Comparison of ENCODE assay signal across 19 cellular contexts in the genomic region with DNA sequence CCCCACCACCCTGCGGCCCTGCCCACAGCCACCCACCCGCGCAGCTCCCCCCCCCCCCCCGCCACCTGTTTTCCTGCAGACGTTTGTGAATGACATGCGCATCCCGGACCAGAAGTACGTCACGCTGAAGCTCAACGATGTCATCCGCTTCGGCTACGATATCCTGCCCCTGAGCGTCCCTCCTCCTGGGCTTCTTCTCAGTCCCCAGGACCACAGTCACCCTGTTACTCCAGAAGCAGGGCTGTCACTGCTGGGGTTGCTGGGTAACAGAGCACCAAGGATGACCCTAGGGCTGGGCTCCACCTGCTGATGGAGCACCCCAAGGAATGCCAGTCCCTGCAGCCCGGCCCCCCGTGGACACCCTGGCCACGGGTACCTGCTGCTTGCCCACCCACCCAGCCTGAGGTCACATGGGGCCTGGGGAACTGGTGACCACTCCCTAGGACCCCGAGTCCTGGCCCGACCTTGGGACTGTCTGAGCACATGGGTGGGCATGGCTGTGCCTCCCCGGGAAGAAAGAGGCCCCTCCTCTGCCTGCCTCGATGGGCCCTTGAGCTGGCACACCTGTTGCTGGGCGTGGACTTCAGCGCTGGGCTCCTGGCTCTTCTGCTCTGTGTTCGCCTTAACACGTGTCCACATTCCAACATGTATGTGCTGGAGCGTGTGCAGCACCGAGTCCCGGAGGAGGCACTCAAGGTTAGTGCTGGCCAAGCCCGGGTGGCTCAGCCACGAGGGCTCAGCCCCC. TPM values are rescaled to one million over a fixed set of nuclear protein-coding genes. Genes with fewer than 3 reads are reported as not detected.
DNase-seq lines count a peak whose midpoint lies in the region; ATAC-seq and TF ChIP-seq lines count a peak whose summit lies in the region.
"Had no signal": no experiment of that assay in that cellular context is flagged by ENCODE, and none has a peak within 500 bp of the region (broad histone marks: within the 10 kb centered on the region; RNA-seq: fewer than 3 reads in every experiment).

No MANE protein-coding gene starts in this region.

- H3K36me3 ChIP-seq in BE2C: no peaks in the 10 kb centered on the region
- no peaks in the 10 kb centered on the region for H3K36me3 ChIP-seq in GM23248 (ENCODE audit: low read depth)
- H3K36me3 ChIP-seq in left ventricle myocardium inferior: peaks cover 20% of the 10 kb centered on the region
- H3K36me3 ChIP-seq in neuronal stem cell (replicated peaks in 1 of 2; ENCODE audit: control insufficient read depth in 2 of 2, insufficient read depth in 2 of 2, low read length in 2 of 2): peaks cover 0 to 7% of the 10 kb centered on the region in 2 donors
- H3K36me3 ChIP-seq: BLaER1 had no signal

- H3K27me3 ChIP-seq in BE2C: no peaks in the 10 kb centered on the region
- no peaks in the 10 kb centered on the region for H3K27me3 ChIP-seq in GM23248 (replicated peaks; ENCODE audit: insufficient read depth)
- no peaks in the 10 kb centered on the region for H3K27me3 ChIP-seq in left ventricle myocardium inferior (ENCODE audit: low read depth)
- no peaks in the 10 kb centered on the region for H3K27me3 ChIP-seq in neuronal stem cell (ENCODE audit: control insufficient read depth in 3 of 3, insufficient read depth in 3 of 3, low read depth in 1 of 3, low read length in 3 of 3)
- H3K27me3 ChIP-seq: BLaER1 had no signal

- H3K27me3 Mint-ChIP-seq in CD14-positive monocyte (ENCODE audit: low read depth in 3 of 3): peaks cover 6 to 10% (median 7%) of the 10 kb centered on the region in 3 donors
- H3K27me3 Mint-ChIP-seq: CD4-positive, alpha-beta memory T cell had no signal

- in situ Hi-C loops in GM23248 (cut with MboI): no loop called here

- H3K27ac ChIP-seq in GM23248: no peak overlapping the region
- H3K27ac ChIP-seq in left ventricle myocardium inferior (replicated peaks): no peak overlapping the region
- H3K27ac ChIP-seq in neuronal stem cell (replicated peaks; ENCODE audit: low read length): no peak overlapping the region
- H3K27ac ChIP-seq: BLaER1, KMS-11 had no signal

- peaks cover 33% of the 10 kb centered on the region for H3K4me1 ChIP-seq in BE2C
- peaks cover under 1% of the 10 kb centered on the region for H3K4me1 ChIP-seq in GM23248 (ENCODE audit: insufficient read depth)
- peaks cover 16% of the 10 kb centered on the region for H3K4me1 ChIP-seq in left ventricle myocardium inferior
- H3K4me1 ChIP-seq in neuronal stem cell (ENCODE audit: control insufficient read depth in 2 of 2, insufficient read depth in 1 of 2, low read depth in 1 of 2, low read length in 2 of 2): peaks cover 0 to 8% of the 10 kb centered on the region in 2 donors

- no peak overlapping the region for H2BK15ac ChIP-seq in neuronal stem cell (ENCODE audit: low read length)

- H3K9me3 Mint-ChIP-seq in CD14-positive monocyte: peaks cover 0 to 5% (median 0%) of the 10 kb centered on the region in 7 donors
- H3K9me3 Mint-ChIP-seq: GM23338 had no signal

- peak; percentile 7 for DNase-seq in BE2C
- peak; percentile 0 for DNase-seq in GM23248
- DNase-seq in left ventricle myocardium inferior: peak; percentile 3
- no peak for DNase-seq in neuronal stem cell (ENCODE audit: low spot score)
- no peak for DNase-seq in effector CD4-positive, alpha-beta T cell
- no peak for DNase-seq in CD14-positive monocyte (ENCODE audit: low spot score)
- DNase-seq: Caco-2, DND-41, HCEC 1CT, NCI-H1105, NCI-H2029, NCI-H345, SHP77 treated with DMSO at 0.1 percent for 48 hours, SK-N-SH had no signal

- no peak overlapping the region for H3K27ac Mint-ChIP-seq in CD14-positive monocyte
- H3K27ac Mint-ChIP-seq: CD4-positive, alpha-beta memory T cell; GM23338 had no signal

- H3K4me3 ChIP-seq in BE2C (ENCODE audit: low read depth, low read length) (no peak overlapping the region), GM23248 (no peak overlapping the region), left ventricle myocardium inferior (no peak overlapping the region), neuronal stem cell (ENCODE audit: low read length in 2 of 2) (peak overlapping the region in 1 of 2 donors; percentile 9)
- H3K4me3 ChIP-seq: BLaER1, GM23338 had no signal

- peak overlapping the region; percentile 80 for H3K23ac ChIP-seq in neuronal stem cell (ENCODE audit: low read depth, low read length, poor library complexity)

- no peak overlapping the region for H3K4ac ChIP-seq in neuronal stem cell (ENCODE audit: low read length)

- H3K79me2 ChIP-seq in GM23248 (ENCODE audit: insufficient read depth): peaks cover 28% of the 10 kb centered on the region

- H3K79me1 ChIP-seq in neuronal stem cell (ENCODE audit: low read depth, low read length): peaks cover 13% of the 10 kb centered on the region

- H2AFZ ChIP-seq in GM23248 (no peak overlapping the region), neuronal stem cell (ENCODE audit: low read length) (no peak overlapping the region)
- H2AFZ ChIP-seq: GM23338 had no signal

- H4K20me1 ChIP-seq in GM23248 (ENCODE audit: insufficient read depth): no peaks in the 10 kb centered on the region

- H3K9ac ChIP-seq in GM23248: no peak overlapping the region
- H3K9ac ChIP-seq in neuronal stem cell (ENCODE audit: low read depth, low read length, poor library complexity): no peak overlapping the region
- H3K9ac ChIP-seq: BLaER1, KMS-11, SK-N-SH had no signal

- 79% methylated on average over 24 to 30 of the region's 30 CpGs for WGBS in GM23248 (ENCODE audit: low coverage in 1 of 2, low lambda C conversion rate in 2 of 2, missing lambda C conversion rate in 2 of 2), 2 experiments
- whole genome bisulfite sequencing in neuronal stem cell (ENCODE audit: extremely low coverage in 2 of 2, insufficient read length in 2 of 2, insufficient replicate concordance in 1 of 2), 2 donors: no CpG with 5 or more reads among the region's 30 CpGs

- ATAC-seq in GM21447 (IDR thresholded peaks at IDR 0.05; ENCODE audit: unreplicated experiment): no peak
- ATAC-seq: GM23338 had no signal

- no peak overlapping the region for H2BK5ac ChIP-seq in neuronal stem cell (ENCODE audit: low read length)

- no peak overlapping the region for H3K4me3 Mint-ChIP-seq in CD14-positive monocyte
- H3K4me3 Mint-ChIP-seq: CD4-positive, alpha-beta memory T cell; GM23338 had no signal

- no peak overlapping the region for H3K14ac ChIP-seq in neuronal stem cell (ENCODE audit: low read length)

- H3K18ac ChIP-seq in neuronal stem cell (ENCODE audit: low read length): peak overlapping the region; percentile 38

- H2AK5ac ChIP-seq in neuronal stem cell (ENCODE audit: low read depth, low read length): no peak overlapping the region

- no peaks in the 10 kb centered on the region for H3K9me2 ChIP-seq in GM23248 (ENCODE audit: insufficient read depth)
- H3K9me2 ChIP-seq: SK-N-SH had no signal

- no peak overlapping the region for H2BK120ac ChIP-seq in neuronal stem cell (ENCODE audit: low read depth, low read length)

- no peak overlapping the region for H2BK12ac ChIP-seq in neuronal stem cell (ENCODE audit: low read length)

- H3K36me3 Mint-ChIP-seq in CD14-positive monocyte: no peaks in the 10 kb centered on the region
- H3K36me3 Mint-ChIP-seq: CD4-positive, alpha-beta memory T cell had no signal

- no peak for TF ChIP-seq CTCF in BE2C (IDR thresholded peaks at IDR 0.05; ENCODE audit: low read depth, low read length)
- TF ChIP-seq CTCF in left ventricle myocardium inferior (IDR thresholded peaks at IDR 0.05; ENCODE audit: borderline replicate concordance): no peak
- no peak for TF ChIP-seq CTCF in CD14-positive monocyte (IDR thresholded peaks at IDR 0.05)

- no peak overlapping the region for H4K8ac ChIP-seq in neuronal stem cell (ENCODE audit: low read depth, low read length)

- intact Hi-C loops in left ventricle myocardium inferior (cut with micrococcal nuclease): no loop called here
- intact Hi-C loops in CD14-positive monocyte (cut with micrococcal nuclease): no loop called here

- H4K91ac ChIP-seq in neuronal stem cell (ENCODE audit: low read depth, low read length, poor library complexity): no peak overlapping the region

- H3K9me3 ChIP-seq in BE2C (no peaks in the 10 kb centered on the region), GM23248 (ENCODE audit: low read depth) (no peaks in the 10 kb centered on the region), left ventricle myocardium inferior (replicated peaks) (no peaks in the 10 kb centered on the region), neuronal stem cell (replicated peaks in 1 of 2; ENCODE audit: control insufficient read depth in 2 of 2, insufficient read depth in 1 of 2, low read depth in 1 of 2, low read length in 2 of 2) (no peaks in the 10 kb centered on the region)
- H3K9me3 ChIP-seq: BLaER1, Caco-2, SK-N-SH had no signal

- peaks cover under 1% of the 10 kb centered on the region for H3K4me1 Mint-ChIP-seq in CD14-positive monocyte
- H3K4me1 Mint-ChIP-seq: CD4-positive, alpha-beta memory T cell had no signal

- H3F3A ChIP-seq in GM23248 (ENCODE audit: insufficient read depth): no peaks in the 10 kb centered on the region

- H3K4me2 ChIP-seq in GM23248 (ENCODE audit: unreplicated experiment) (no peak overlapping the region), neuronal stem cell (ENCODE audit: insufficient read depth, low read length, poor library complexity, severe bottlenecking) (no peak overlapping the region)
- H3K4me2 ChIP-seq: BLaER1, GM23338, KMS-11, SK-N-SH had no signal

RNA-seq across cellular contexts. Expression of gene CEP170B, which starts 12.9 kb away (rescaled TPM):
- polyA plus RNA-seq in BE2C (2012; ENCODE audit: insufficient read depth, insufficient read length, low read depth): 3.4 TPM
- total RNA-seq in GM23248 (2014; rRNA removed; shearing (Covaris generic)): 23.3 and 24.5 TPM in 2 replicates
- polyA plus RNA-seq in GM23248 (2016; fragmentation: Nextera tagmentation; extraction: Ambion mirVana) (2.5 and 2.7 TPM in 2 replicates), CD14-positive monocyte (not detected)
- 11.7 TPM for total RNA-seq in left ventricle myocardium inferior
- polyA plus RNA-seq in neuronal stem cell (2013, experiment 1 of 2): 12.3 TPM
- 11.4 TPM for polyA plus RNA-seq in neuronal stem cell (2013, experiment 2 of 2)

RNA-seq across cellular contexts. Expression of gene PLD4, which starts 46.7 kb away (rescaled TPM):
- 1.9 TPM for polyA plus RNA-seq in BE2C (2012; ENCODE audit: insufficient read depth, insufficient read length, low read depth)
- not detected in 2 replicates for total RNA-seq in GM23248 (2014; rRNA removed; shearing (Covaris generic))
- polyA plus RNA-seq in GM23248 (2016; fragmentation: Nextera tagmentation; extraction: Ambion mirVana) (not detected in 2 replicates), CD14-positive monocyte (10 to 100 TPM; 15.1 to 15.5 TPM)
- 0.44 TPM for total RNA-seq in left ventricle myocardium inferior
- polyA plus RNA-seq in neuronal stem cell (2013, experiment 1 of 2): 0.04 TPM
- polyA plus RNA-seq in neuronal stem cell (2013, experiment 2 of 2): 0.03 TPM
- total RNA-seq: Caco-2; CD4-positive, alpha-beta memory T cell; GM23338 had no signal
- polyA plus RNA-seq: GM23338 had no signal

Comparison
In these comparisons a context has a peak if more than half of its experiments do, and no peak if none do; other contexts are left out.
1. DNase-seq: peak in BE2C (single experiment), GM23248 (single experiment) and left ventricle myocardium inferior (single experiment); none in neuronal stem cell (single experiment), effector CD4-positive, alpha-beta T cell (single experiment) and CD14-positive monocyte (single experiment).